2 cellular contexts compared by ENCODE assay signal in the genomic region with DNA sequence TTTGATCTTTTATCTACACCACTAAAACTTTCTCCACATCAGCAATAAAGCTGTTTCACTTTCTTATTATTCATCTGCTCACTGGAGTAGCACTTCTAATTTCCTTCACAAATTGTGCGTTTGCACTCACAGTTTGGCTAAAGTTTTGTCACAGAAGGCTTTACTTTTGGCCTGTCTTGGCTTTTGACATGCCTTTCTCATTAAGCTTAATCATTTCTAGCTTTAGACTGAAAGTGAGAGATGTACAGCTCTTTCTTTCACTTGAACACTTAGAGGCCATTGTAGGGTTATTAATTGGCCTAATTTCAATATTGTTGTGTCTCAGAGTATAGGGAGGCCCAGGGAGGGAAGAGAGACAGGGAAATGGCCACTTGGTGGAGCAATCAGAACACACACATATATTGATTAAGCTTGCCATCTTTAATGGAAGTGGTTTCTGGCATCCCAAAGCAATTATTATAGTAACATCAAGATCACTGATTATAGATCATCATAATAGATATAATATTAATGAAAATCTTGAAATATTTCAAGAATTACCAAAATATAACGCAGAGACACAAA.
TF ChIP-seq lines count a peak whose summit lies in the region.

No MANE protein-coding gene starts in this region.

TF ChIP-seq in IMR-90, 13 proteins besides CTCF, POLR2A, EP300 and RAD21:
- TF ChIP-seq NFE2L2 (IDR thresholded peaks at IDR 0.05; ENCODE audit: low read depth, low read length) (no peak), FOS (IDR thresholded peaks at IDR 0.05; ENCODE audit: low read depth, low read length) (no peak), MAZ (IDR thresholded peaks at IDR 0.05; ENCODE audit: borderline replicate concordance, low read depth, low read length) (no peak), SMC3 (IDR thresholded peaks at IDR 0.05; ENCODE audit: low read depth, low read length) (no peak), MAFK (IDR thresholded peaks at IDR 0.05; ENCODE audit: low read depth, low read length) (no peak), MXI1 (IDR thresholded peaks at IDR 0.05; ENCODE audit: borderline replicate concordance, low read depth, low read length) (no peak), RCOR1 (IDR thresholded peaks at IDR 0.05; ENCODE audit: insufficient replicate concordance, low read length) (no peak), RFX5 (IDR thresholded peaks at IDR 0.05; ENCODE audit: low read depth, low read length) (no peak)
- TF ChIP-seq, protein P1, sequence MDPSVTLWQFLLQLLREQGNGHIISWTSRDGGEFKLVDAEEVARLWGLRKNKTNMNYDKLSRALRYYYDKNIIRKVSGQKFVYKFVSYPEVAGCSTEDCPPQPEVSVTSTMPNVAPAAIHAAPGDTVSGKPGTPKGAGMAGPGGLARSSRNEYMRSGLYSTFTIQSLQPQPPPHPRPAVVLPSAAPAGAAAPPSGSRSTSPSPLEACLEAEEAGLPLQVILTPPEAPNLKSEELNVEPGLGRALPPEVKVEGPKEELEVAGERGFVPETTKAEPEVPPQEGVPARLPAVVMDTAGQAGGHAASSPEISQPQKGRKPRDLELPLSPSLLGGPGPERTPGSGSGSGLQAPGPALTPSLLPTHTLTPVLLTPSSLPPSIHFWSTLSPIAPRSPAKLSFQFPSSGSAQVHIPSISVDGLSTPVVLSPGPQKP (IDR thresholded peaks at IDR 0.05; ENCODE audit: borderline replicate concordance, low read depth, low read length) = no peak
- TF ChIP-seq, protein P2, sequence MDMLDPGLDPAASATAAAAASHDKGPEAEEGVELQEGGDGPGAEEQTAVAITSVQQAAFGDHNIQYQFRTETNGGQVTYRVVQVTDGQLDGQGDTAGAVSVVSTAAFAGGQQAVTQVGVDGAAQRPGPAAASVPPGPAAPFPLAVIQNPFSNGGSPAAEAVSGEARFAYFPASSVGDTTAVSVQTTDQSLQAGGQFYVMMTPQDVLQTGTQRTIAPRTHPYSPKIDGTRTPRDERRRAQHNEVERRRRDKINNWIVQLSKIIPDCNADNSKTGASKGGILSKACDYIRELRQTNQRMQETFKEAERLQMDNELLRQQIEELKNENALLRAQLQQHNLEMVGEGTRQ (IDR thresholded peaks at IDR 0.05; ENCODE audit: low read depth, low read length) = no peak

TF ChIP-seq in WTC11, 78 proteins besides CTCF, POLR2A, EP300 and RAD21:
- TF ChIP-seq RELA (CRISPR knock-in tag; IDR thresholded peaks at IDR 0.05; ENCODE audit: borderline replicate concordance) = no peak
- no peak for TF ChIP-seq CBFB (CRISPR knock-in tag; IDR thresholded peaks at IDR 0.05; ENCODE audit: low read depth)
- no peak for TF ChIP-seq ZNF263 (CRISPR knock-in tag; IDR thresholded peaks at IDR 0.05; ENCODE audit: low read depth)
- TF ChIP-seq TP53 (CRISPR knock-in tag; IDR thresholded peaks at IDR 0.05) = no peak
- no peak for TF ChIP-seq FOXP1 (CRISPR knock-in tag; IDR thresholded peaks at IDR 0.05; ENCODE audit: borderline replicate concordance)
